In the genomic region with DNA sequence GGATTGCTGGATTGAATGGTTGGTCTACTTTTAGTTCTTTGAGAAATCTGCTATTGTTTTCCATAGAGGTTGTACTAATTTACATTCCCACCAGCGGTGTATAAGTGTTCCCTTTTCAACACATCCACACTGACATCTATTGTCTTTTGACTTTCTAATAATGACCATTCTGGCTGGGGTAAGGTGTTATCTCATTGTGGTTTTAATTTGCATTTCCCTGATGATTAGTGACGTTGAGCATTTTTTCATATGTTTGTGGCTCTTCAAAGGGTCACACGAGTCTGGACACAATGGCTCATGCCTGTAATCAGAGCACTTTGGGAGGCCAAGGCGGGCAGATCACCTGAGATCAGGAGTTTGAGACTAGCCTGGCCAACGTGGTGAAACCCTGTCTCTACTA, we compare ENCODE assay signal across 1 cellular context. TPM values are rescaled to one million over a fixed set of nuclear protein-coding genes. Genes with fewer than 3 reads are reported as not detected.
"Had no signal": no experiment of that assay in that cellular context is flagged by ENCODE, and none has a peak within 500 bp of the region (broad histone marks: within the 10 kb centered on the region; RNA-seq: fewer than 3 reads in every experiment).

No MANE protein-coding gene starts in this region.

RNA-seq across cellular contexts. Expression of a gene that starts 18.1 kb away (rescaled TPM):
- total RNA-seq: G401 had no signal

RNA-seq across cellular contexts. Expression of a gene that starts 22.0 kb away (rescaled TPM):
- total RNA-seq: G401 had no signal

RNA-seq across cellular contexts. Expression of a gene that starts 41.4 kb away (rescaled TPM):
- total RNA-seq: G401 had no signal
